ENCODE assay signal across 1 cellular context in the genomic region with DNA sequence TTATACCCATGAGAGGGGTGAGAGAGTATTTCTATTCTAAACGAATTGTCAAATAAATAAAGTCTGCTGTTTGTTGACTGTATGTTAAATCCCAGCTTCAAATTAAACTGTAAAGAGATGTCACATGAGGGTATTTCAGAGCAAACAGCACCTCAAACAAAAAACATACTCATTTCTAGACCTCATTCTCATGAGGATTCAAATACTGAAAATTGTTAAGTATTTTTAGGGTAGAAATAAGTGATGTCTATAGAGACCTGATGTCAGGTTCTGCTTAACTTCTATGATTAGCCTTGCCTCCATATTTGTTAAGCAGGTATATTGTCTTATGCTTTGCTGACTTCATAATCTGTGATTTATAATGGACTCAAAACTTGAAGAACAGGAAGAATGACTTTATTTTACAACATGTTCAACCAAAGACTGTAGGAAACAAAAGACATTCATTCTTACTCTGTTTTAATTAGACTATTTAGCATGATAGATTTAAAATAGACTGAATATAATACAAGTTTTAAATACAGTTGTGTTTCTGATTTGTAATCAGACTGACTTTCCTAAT.
TF ChIP-seq lines count a peak whose summit lies in the region.

No MANE protein-coding gene starts in this region.

TF ChIP-seq in GM23338, 12 proteins besides CTCF, POLR2A, EP300 and RAD21 (continued from another document):
- TF ChIP-seq, protein P1, sequence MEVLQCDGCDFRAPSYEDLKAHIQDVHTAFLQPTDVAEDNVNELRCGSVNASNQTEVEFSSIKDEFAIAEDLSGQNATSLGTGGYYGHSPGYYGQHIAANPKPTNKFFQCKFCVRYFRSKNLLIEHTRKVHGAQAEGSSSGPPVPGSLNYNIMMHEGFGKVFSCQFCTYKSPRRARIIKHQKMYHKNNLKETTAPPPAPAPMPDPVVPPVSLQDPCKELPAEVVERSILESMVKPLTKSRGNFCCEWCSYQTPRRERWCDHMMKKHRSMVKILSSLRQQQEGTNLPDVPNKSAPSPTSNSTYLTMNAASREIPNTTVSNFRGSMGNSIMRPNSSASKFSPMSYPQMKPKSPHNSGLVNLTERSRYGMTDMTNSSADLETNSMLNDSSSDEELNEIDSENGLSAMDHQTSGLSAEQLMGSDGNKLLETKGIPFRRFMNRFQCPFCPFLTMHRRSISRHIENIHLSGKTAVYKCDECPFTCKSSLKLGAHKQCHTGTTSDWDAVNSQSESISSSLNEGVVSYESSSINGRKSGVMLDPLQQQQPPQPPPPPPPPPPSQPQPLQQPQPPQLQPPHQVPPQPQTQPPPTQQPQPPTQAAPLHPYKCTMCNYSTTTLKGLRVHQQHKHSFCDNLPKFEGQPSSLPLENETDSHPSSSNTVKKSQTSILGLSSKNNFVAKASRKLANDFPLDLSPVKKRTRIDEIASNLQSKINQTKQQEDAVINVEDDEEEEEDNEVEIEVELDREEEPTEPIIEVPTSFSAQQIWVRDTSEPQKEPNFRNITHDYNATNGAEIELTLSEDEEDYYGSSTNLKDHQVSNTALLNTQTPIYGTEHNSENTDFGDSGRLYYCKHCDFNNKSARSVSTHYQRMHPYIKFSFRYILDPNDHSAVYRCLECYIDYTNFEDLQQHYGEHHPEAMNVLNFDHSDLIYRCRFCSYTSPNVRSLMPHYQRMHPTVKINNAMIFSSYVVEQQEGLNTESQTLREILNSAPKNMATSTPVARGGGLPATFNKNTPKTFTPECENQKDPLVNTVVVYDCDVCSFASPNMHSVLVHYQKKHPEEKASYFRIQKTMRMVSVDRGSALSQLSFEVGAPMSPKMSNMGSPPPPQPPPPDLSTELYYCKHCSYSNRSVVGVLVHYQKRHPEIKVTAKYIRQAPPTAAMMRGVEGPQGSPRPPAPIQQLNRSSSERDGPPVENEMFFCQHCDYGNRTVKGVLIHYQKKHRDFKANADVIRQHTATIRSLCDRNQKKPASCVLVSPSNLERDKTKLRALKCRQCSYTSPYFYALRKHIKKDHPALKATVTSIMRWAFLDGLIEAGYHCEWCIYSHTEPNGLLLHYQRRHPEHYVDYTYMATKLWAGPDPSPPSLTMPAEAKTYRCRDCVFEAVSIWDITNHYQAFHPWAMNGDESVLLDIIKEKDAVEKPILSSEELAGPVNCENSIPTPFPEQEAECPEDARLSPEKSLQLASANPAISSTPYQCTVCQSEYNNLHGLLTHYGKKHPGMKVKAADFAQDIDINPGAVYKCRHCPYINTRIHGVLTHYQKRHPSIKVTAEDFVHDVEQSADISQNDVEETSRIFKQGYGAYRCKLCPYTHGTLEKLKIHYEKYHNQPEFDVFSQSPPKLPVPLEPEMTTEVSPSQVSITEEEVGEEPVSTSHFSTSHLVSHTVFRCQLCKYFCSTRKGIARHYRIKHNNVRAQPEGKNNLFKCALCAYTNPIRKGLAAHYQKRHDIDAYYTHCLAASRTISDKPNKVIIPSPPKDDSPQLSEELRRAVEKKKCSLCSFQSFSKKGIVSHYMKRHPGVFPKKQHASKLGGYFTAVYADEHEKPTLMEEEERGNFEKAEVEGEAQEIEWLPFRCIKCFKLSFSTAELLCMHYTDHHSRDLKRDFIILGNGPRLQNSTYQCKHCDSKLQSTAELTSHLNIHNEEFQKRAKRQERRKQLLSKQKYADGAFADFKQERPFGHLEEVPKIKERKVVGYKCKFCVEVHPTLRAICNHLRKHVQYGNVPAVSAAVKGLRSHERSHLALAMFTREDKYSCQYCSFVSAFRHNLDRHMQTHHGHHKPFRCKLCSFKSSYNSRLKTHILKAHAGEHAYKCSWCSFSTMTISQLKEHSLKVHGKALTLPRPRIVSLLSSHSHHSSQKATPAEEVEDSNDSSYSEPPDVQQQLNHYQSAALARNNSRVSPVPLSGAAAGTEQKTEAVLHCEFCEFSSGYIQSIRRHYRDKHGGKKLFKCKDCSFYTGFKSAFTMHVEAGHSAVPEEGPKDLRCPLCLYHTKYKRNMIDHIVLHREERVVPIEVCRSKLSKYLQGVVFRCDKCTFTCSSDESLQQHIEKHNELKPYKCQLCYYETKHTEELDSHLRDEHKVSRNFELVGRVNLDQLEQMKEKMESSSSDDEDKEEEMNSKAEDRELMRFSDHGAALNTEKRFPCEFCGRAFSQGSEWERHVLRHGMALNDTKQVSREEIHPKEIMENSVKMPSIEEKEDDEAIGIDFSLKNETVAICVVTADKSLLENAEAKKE (CRISPR knock-in tag; IDR thresholded peaks at IDR 0.05), result no peak
- TF ChIP-seq, protein P2, sequence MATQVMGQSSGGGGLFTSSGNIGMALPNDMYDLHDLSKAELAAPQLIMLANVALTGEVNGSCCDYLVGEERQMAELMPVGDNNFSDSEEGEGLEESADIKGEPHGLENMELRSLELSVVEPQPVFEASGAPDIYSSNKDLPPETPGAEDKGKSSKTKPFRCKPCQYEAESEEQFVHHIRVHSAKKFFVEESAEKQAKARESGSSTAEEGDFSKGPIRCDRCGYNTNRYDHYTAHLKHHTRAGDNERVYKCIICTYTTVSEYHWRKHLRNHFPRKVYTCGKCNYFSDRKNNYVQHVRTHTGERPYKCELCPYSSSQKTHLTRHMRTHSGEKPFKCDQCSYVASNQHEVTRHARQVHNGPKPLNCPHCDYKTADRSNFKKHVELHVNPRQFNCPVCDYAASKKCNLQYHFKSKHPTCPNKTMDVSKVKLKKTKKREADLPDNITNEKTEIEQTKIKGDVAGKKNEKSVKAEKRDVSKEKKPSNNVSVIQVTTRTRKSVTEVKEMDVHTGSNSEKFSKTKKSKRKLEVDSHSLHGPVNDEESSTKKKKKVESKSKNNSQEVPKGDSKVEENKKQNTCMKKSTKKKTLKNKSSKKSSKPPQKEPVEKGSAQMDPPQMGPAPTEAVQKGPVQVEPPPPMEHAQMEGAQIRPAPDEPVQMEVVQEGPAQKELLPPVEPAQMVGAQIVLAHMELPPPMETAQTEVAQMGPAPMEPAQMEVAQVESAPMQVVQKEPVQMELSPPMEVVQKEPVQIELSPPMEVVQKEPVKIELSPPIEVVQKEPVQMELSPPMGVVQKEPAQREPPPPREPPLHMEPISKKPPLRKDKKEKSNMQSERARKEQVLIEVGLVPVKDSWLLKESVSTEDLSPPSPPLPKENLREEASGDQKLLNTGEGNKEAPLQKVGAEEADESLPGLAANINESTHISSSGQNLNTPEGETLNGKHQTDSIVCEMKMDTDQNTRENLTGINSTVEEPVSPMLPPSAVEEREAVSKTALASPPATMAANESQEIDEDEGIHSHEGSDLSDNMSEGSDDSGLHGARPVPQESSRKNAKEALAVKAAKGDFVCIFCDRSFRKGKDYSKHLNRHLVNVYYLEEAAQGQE (IDR thresholded peaks at IDR 0.05; ENCODE audit: unreplicated experiment), result no peak
- TF ChIP-seq EZH2 (IDR thresholded peaks at IDR 0.05; ENCODE audit: low read depth, unreplicated experiment), result no peak
- no peak for TF ChIP-seq NANOG (IDR thresholded peaks at IDR 0.05; ENCODE audit: borderline replicate concordance)
- no peak for TF ChIP-seq ZNF331 (CRISPR knock-in tag; IDR thresholded peaks at IDR 0.05; ENCODE audit: low read depth)
- no peak for TF ChIP-seq ZNF114 (CRISPR knock-in tag; IDR thresholded peaks at IDR 0.05)
